ENCODE assay signal across 31 cellular contexts in the genomic region with DNA sequence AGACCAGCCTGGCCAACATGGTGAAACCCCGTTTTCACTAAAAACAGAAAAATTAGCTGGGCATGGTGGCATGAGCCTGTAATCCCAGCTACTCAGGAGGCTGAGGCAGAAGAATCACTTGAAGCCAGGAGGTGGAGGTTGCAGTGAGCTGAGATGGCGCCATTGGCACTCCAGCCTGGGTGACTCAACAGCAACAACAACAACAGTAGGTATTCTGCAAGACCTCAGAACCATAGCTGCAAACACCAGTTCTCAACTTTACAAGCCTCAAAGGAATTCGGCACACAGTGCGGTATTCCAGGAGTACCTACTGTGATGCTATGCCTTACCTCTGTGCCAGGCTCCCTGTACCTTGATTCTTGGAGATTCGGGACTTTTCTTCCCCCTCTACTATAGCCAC. TPM values are rescaled to one million over a fixed set of nuclear protein-coding genes. Genes with fewer than 3 reads are reported as not detected.
A peak's percentile ranks its signal among the peaks of the same experiment; 100 is the strongest.
DNase-seq lines count a peak whose midpoint lies in the region; ATAC-seq and TF ChIP-seq lines count a peak whose summit lies in the region.
"Had no signal": no experiment of that assay in that cellular context is flagged by ENCODE, and none has a peak within 500 bp of the region (broad histone marks: within the 10 kb centered on the region; RNA-seq: fewer than 3 reads in every experiment).

No MANE protein-coding gene starts in this region.

- no peak overlapping the region for H3K9ac ChIP-seq in BLaER1
- H3K9ac ChIP-seq: parathyroid adenoma had no signal

- no peaks in the 10 kb centered on the region for H3K27me3 ChIP-seq in BLaER1
- H3K27me3 ChIP-seq: esophagus muscularis mucosa, right atrium auricular region, spleen had no signal

- no peaks in the 10 kb centered on the region for H3K27me3 Mint-ChIP-seq in mesothelial cell of epicardium (ENCODE audit: low read depth)
- H3K27me3 Mint-ChIP-seq: activated naive CD8-positive, alpha-beta T cell treated with anti-CD3 and anti-CD28 coated beads, Interleukin-2, amount 50 U/mL, for 24 hours; activated T-cell treated with anti-CD3 and anti-CD28 coated beads, Interleukin-2, amount 50 U/mL, for 24 hours; central memory CD8-positive, alpha-beta T cell; dendritic cell treated with granulocyte-macrophage colony-stimulating factor and Interleukin-4, amounts not matched to agents 40 ng/mL and 50 ng/mL, for 4 days; stimulated activated naive CD8-positive, alpha-beta T cell treated with anti-CD3 and anti-CD28 coated beads, Interleukin-15, amount 100 ng/mL, for 72 hours had no signal

- intact Hi-C loops in left colon (cut with DNase I, micrococcal nuclease) = no loop called here

- H3K27ac ChIP-seq in BLaER1 = no peak overlapping the region; the same call in 1 of the 2 replicates
- H3K27ac ChIP-seq: esophagus muscularis mucosa, lower lobe of right lung, parathyroid adenoma, right atrium auricular region, SK-N-MC, spleen had no signal

- H3K4me3 Mint-ChIP-seq in mesothelial cell of epicardium = no peak overlapping the region
- H3K4me3 Mint-ChIP-seq: activated naive CD8-positive, alpha-beta T cell treated with anti-CD3 and anti-CD28 coated beads, Interleukin-2, amount 50 U/mL, for 24 hours; activated T-cell treated with anti-CD3 and anti-CD28 coated beads, Interleukin-2, amount 50 U/mL, for 24 hours; central memory CD8-positive, alpha-beta T cell; dendritic cell treated with granulocyte-macrophage colony-stimulating factor and Interleukin-4, amounts not matched to agents 40 ng/mL and 50 ng/mL, for 4 days; endodermal cell; neural crest cell; stimulated activated naive CD8-positive, alpha-beta T cell treated with anti-CD3 and anti-CD28 coated beads, Interleukin-15, amount 100 ng/mL, for 72 hours had no signal

- peak overlapping the region; percentile 33 for H3K27ac Mint-ChIP-seq in mesothelial cell of epicardium
- H3K27ac Mint-ChIP-seq: endodermal cell had no signal

- peak; percentile 11 for DNase-seq in EL
- peak; percentile 52 for DNase-seq in amniotic epithelial cell (ENCODE audit: low read depth)
- DNase-seq in mesothelial cell of epicardium (ENCODE audit: low spot score in 2 of 2, unreplicated experiment in 2 of 2) = no peak
- no peak for DNase-seq in NCI-H128 (lab: John Stamatoyannopoulos, UW; ENCODE audit: unreplicated experiment)
- no peak for DNase-seq in left colon
- DNase-seq in ureter (ENCODE audit: low spot score) = no peak
- no peak for DNase-seq in GOT3 (lab: John Stamatoyannopoulos, UW)
- DNase-seq: activated CD4-positive, CD25-positive, alpha-beta regulatory T cell; activated gamma-delta T cell; activated naive CD8-positive, alpha-beta T cell treated with anti-CD3 and anti-CD28 coated beads, Interleukin-2, amount 50 U/mL, for 24 hours; activated T-cell treated with anti-CD3 and anti-CD28 coated beads, Interleukin-2, amount 50 U/mL, for 24 hours; AML-193; DMS 273 treated with DMSO at 0.1 percent for 48 hours; endodermal cell; head of caudate nucleus; lower lobe of right lung; NCI-H1105 treated with DMSO at 0.1 percent for 48 hours; NCI-H2029; NCI-H524 treated with DMSO at 0.1 percent for 48 hours; OCI-M1; spleen; stimulated activated CD4-positive, alpha-beta T cell treated with anti-CD3 and anti-CD28 coated beads, Interleukin-2, amount 100 ng/mL, for 24 hours; stimulated activated naive CD8-positive, alpha-beta T cell treated with anti-CD3 and anti-CD28 coated beads, Interleukin-15, amount 100 ng/mL, for 72 hours had no signal

- H3K36me3 ChIP-seq in BLaER1 = peaks cover 81% of the 10 kb centered on the region
- H3K36me3 ChIP-seq: right atrium auricular region had no signal

- peaks cover 100% of the 10 kb centered on the region for H4K20me1 ChIP-seq in BLaER1

- H3K9me3 ChIP-seq in BLaER1 = peaks cover 12% of the 10 kb centered on the region; the same call in 1 of the 2 replicates
- H3K9me3 ChIP-seq: esophagus muscularis mucosa, lower lobe of right lung, right atrium auricular region, spleen had no signal

- peak overlapping the region; percentile 39 for H3K4me2 ChIP-seq in BLaER1

- H3K4me1 Mint-ChIP-seq in mesothelial cell of epicardium = peaks cover 17% of the 10 kb centered on the region

- peaks cover 13% of the 10 kb centered on the region for H3K36me3 Mint-ChIP-seq in mesothelial cell of epicardium

- no peak for TF ChIP-seq CTCF in mesothelial cell of epicardium (IDR thresholded peaks at IDR 0.05; ENCODE audit: unreplicated experiment)

- no peaks in the 10 kb centered on the region for H3K9me3 Mint-ChIP-seq in mesothelial cell of epicardium
- H3K9me3 Mint-ChIP-seq: activated naive CD8-positive, alpha-beta T cell treated with anti-CD3 and anti-CD28 coated beads, Interleukin-2, amount 50 U/mL, for 24 hours; activated T-cell treated with anti-CD3 and anti-CD28 coated beads, Interleukin-2, amount 50 U/mL, for 24 hours; central memory CD8-positive, alpha-beta T cell; endodermal cell; stimulated activated naive CD8-positive, alpha-beta T cell treated with anti-CD3 and anti-CD28 coated beads, Interleukin-15, amount 100 ng/mL, for 72 hours had no signal

- H3K4me1 ChIP-seq in BLaER1 = peaks cover 60% of the 10 kb centered on the region

- ATAC-seq in left colon = no peak
- ATAC-seq: activated naive CD8-positive, alpha-beta T cell treated with anti-CD3 and anti-CD28 coated beads, Interleukin-2, amount 50 U/mL, for 24 hours; lower lobe of right lung; stimulated activated naive CD8-positive, alpha-beta T cell treated with anti-CD3 and anti-CD28 coated beads, Interleukin-15, amount 100 ng/mL, for 72 hours had no signal

- H3K4me3 ChIP-seq in BLaER1 = no peak overlapping the region
- H3K4me3 ChIP-seq: esophagus muscularis mucosa, lower lobe of right lung, right atrium auricular region, SK-N-MC, spleen had no signal

RNA-seq across cellular contexts. Expression of a gene that starts 15.8 kb away (rescaled TPM):
- 114 to 124 TPM (median 120 TPM) in 3 replicates for total RNA-seq in mesothelial cell of epicardium
- total RNA-seq in left colon = 10 to 100 TPM; 77.0 to 78.3 TPM
- total RNA-seq in ureter = 91.7 TPM

Comparison
In these comparisons a context has a peak if more than half of its experiments do, and no peak if none do; other contexts are left out.
1. DNase-seq: peak in EL (single experiment) and amniotic epithelial cell (single experiment); none in mesothelial cell of epicardium (0 of 2), NCI-H128 (single experiment), left colon (0 of 2), ureter (single experiment) and GOT3 (single experiment).